1 cellular context compared by ENCODE assay signal in the genomic region with DNA sequence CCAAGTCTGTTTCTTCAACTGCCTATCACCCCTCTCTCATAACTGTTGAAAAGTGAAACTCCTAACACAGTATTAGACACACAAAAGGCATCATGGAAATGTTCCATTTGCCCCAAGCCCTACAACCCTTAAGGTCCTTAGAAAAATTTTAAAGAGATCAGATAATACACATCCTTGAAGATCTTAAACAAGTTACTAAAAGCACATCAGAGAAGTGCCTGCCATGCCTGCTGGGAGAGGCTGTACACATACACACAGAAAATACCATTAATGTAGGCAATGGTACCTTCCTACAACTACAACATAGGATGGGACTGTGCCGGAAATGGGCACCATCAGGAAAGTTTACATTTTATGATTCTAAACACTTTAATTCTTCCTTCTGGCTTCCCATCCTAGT.
TF ChIP-seq lines count a peak whose summit lies in the region.

No MANE protein-coding gene starts in this region.

TF ChIP-seq in GM23338, 12 proteins besides CTCF, POLR2A, EP300 and RAD21 (continued from another document):
- TF ChIP-seq, protein P1, sequence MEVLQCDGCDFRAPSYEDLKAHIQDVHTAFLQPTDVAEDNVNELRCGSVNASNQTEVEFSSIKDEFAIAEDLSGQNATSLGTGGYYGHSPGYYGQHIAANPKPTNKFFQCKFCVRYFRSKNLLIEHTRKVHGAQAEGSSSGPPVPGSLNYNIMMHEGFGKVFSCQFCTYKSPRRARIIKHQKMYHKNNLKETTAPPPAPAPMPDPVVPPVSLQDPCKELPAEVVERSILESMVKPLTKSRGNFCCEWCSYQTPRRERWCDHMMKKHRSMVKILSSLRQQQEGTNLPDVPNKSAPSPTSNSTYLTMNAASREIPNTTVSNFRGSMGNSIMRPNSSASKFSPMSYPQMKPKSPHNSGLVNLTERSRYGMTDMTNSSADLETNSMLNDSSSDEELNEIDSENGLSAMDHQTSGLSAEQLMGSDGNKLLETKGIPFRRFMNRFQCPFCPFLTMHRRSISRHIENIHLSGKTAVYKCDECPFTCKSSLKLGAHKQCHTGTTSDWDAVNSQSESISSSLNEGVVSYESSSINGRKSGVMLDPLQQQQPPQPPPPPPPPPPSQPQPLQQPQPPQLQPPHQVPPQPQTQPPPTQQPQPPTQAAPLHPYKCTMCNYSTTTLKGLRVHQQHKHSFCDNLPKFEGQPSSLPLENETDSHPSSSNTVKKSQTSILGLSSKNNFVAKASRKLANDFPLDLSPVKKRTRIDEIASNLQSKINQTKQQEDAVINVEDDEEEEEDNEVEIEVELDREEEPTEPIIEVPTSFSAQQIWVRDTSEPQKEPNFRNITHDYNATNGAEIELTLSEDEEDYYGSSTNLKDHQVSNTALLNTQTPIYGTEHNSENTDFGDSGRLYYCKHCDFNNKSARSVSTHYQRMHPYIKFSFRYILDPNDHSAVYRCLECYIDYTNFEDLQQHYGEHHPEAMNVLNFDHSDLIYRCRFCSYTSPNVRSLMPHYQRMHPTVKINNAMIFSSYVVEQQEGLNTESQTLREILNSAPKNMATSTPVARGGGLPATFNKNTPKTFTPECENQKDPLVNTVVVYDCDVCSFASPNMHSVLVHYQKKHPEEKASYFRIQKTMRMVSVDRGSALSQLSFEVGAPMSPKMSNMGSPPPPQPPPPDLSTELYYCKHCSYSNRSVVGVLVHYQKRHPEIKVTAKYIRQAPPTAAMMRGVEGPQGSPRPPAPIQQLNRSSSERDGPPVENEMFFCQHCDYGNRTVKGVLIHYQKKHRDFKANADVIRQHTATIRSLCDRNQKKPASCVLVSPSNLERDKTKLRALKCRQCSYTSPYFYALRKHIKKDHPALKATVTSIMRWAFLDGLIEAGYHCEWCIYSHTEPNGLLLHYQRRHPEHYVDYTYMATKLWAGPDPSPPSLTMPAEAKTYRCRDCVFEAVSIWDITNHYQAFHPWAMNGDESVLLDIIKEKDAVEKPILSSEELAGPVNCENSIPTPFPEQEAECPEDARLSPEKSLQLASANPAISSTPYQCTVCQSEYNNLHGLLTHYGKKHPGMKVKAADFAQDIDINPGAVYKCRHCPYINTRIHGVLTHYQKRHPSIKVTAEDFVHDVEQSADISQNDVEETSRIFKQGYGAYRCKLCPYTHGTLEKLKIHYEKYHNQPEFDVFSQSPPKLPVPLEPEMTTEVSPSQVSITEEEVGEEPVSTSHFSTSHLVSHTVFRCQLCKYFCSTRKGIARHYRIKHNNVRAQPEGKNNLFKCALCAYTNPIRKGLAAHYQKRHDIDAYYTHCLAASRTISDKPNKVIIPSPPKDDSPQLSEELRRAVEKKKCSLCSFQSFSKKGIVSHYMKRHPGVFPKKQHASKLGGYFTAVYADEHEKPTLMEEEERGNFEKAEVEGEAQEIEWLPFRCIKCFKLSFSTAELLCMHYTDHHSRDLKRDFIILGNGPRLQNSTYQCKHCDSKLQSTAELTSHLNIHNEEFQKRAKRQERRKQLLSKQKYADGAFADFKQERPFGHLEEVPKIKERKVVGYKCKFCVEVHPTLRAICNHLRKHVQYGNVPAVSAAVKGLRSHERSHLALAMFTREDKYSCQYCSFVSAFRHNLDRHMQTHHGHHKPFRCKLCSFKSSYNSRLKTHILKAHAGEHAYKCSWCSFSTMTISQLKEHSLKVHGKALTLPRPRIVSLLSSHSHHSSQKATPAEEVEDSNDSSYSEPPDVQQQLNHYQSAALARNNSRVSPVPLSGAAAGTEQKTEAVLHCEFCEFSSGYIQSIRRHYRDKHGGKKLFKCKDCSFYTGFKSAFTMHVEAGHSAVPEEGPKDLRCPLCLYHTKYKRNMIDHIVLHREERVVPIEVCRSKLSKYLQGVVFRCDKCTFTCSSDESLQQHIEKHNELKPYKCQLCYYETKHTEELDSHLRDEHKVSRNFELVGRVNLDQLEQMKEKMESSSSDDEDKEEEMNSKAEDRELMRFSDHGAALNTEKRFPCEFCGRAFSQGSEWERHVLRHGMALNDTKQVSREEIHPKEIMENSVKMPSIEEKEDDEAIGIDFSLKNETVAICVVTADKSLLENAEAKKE (CRISPR knock-in tag; IDR thresholded peaks at IDR 0.05), result no peak
- TF ChIP-seq CREB1 (CRISPR knock-in tag; IDR thresholded peaks at IDR 0.05; ENCODE audit: low read depth) (no peak), EZH2phosphoT487 (IDR thresholded peaks at IDR 0.05; ENCODE audit: unreplicated experiment) (no peak), JUNB (IDR thresholded peaks at IDR 0.05; ENCODE audit: unreplicated experiment) (no peak), STAT1 (IDR thresholded peaks at IDR 0.05; ENCODE audit: unreplicated experiment) (no peak), ZNF331 (CRISPR knock-in tag; IDR thresholded peaks at IDR 0.05; ENCODE audit: low read depth) (no peak), EZH2 (IDR thresholded peaks at IDR 0.05; ENCODE audit: low read depth, unreplicated experiment) (no peak), ZNF114 (CRISPR knock-in tag; IDR thresholded peaks at IDR 0.05) (no peak), NANOG (IDR thresholded peaks at IDR 0.05; ENCODE audit: borderline replicate concordance) (no peak), POLR2AphosphoS5 (IDR thresholded peaks at IDR 0.05; ENCODE audit: low read depth) (no peak)
- TF ChIP-seq, protein P2, sequence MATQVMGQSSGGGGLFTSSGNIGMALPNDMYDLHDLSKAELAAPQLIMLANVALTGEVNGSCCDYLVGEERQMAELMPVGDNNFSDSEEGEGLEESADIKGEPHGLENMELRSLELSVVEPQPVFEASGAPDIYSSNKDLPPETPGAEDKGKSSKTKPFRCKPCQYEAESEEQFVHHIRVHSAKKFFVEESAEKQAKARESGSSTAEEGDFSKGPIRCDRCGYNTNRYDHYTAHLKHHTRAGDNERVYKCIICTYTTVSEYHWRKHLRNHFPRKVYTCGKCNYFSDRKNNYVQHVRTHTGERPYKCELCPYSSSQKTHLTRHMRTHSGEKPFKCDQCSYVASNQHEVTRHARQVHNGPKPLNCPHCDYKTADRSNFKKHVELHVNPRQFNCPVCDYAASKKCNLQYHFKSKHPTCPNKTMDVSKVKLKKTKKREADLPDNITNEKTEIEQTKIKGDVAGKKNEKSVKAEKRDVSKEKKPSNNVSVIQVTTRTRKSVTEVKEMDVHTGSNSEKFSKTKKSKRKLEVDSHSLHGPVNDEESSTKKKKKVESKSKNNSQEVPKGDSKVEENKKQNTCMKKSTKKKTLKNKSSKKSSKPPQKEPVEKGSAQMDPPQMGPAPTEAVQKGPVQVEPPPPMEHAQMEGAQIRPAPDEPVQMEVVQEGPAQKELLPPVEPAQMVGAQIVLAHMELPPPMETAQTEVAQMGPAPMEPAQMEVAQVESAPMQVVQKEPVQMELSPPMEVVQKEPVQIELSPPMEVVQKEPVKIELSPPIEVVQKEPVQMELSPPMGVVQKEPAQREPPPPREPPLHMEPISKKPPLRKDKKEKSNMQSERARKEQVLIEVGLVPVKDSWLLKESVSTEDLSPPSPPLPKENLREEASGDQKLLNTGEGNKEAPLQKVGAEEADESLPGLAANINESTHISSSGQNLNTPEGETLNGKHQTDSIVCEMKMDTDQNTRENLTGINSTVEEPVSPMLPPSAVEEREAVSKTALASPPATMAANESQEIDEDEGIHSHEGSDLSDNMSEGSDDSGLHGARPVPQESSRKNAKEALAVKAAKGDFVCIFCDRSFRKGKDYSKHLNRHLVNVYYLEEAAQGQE (IDR thresholded peaks at IDR 0.05; ENCODE audit: unreplicated experiment), result no peak
